Comparison of ENCODE assay signal across 13 cellular contexts in the genomic region with DNA sequence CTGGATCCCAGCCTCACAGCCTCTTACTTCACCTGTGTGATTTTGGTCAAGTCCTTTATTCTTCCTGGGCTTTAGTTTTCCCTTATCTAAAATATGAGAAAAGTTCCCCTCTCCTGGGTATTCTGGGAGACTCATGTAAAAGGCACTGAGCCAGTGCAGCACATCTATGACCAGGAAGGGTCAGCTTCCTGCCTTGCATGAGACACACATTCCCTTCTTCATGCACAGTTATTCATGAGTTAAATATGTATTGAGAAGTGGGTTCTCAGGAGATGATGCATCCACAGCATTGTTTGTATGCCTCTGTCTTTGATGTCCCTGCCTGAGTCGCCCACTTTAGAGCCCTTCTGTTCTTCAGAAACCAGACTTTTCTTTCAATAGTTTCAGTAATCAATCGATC. TPM values are rescaled to one million over a fixed set of nuclear protein-coding genes. Genes with fewer than 3 reads are reported as not detected.
A peak's percentile ranks its signal among the peaks of the same experiment; 100 is the strongest.
DNase-seq lines count a peak whose midpoint lies in the region; ATAC-seq, FAIRE-seq and TF ChIP-seq lines count a peak whose summit lies in the region.
"Had no signal": no experiment of that assay in that cellular context is flagged by ENCODE, and none has a peak within 500 bp of the region (broad histone marks: within the 10 kb centered on the region; RNA-seq: fewer than 3 reads in every experiment).

No MANE protein-coding gene starts in this region.

- H3K9ac ChIP-seq in KMS-11, result no peak overlapping the region
- H3K9ac ChIP-seq in adipocyte (ENCODE audit: low read length), result no peak overlapping the region

- H2AFZ ChIP-seq in KMS-11 (ENCODE audit: low read depth), result 0 out of 2 replicates have a peak overlapping the region, but pooled peaks have one; percentile 12

- no peaks in the 10 kb centered on the region for H3K79me2 ChIP-seq in KMS-11 (ENCODE audit: insufficient read depth, low read depth)

- H3K4me1 ChIP-seq in KMS-11 (ENCODE audit: low read depth, poor library complexity, severe bottlenecking), result peaks cover 36% of the 10 kb centered on the region
- peaks cover 46% of the 10 kb centered on the region for H3K4me1 ChIP-seq in adipocyte (ENCODE audit: control insufficient read depth, insufficient read depth, low read length)
- peaks cover 72% of the 10 kb centered on the region for H3K4me1 ChIP-seq in foreskin keratinocyte

- H4K20me1 ChIP-seq in KMS-11 (ENCODE audit: insufficient read depth), result no peaks in the 10 kb centered on the region

- TF ChIP-seq CTCF in KMS-11 (conservative IDR thresholded peaks at IDR 0.05; ENCODE audit: low read depth, low read length) (no peak), foreskin keratinocyte (conservative IDR thresholded peaks at IDR 0.05) (no peak), D721Med (IDR thresholded peaks at IDR 0.05; ENCODE audit: insufficient read depth, missing control alignments) (no peak)

- DNase-seq in A172 (ENCODE audit: low spot score) (peak; percentile 61), adipocyte (ENCODE audit: low read depth) (peak; percentile 32), foreskin keratinocyte (peak; percentile 60 to 85), posterior cingulate gyrus (no peak), D721Med (ENCODE audit: insufficient read length, low spot score) (no peak), GOT3 (lab: John Stamatoyannopoulos, UW) (no peak)
- DNase-seq: activated CD4-positive, alpha-beta T cell treated with anti-CD3 and anti-CD28 coated beads for 1 hour; MV-4-11; stomach; T-cell had no signal

- intact Hi-C loops in posterior cingulate gyrus (cut with DNase I), result no loop called here

- no peaks in the 10 kb centered on the region for H3K36me3 ChIP-seq in KMS-11 (ENCODE audit: insufficient read depth)
- no peaks in the 10 kb centered on the region for H3K36me3 ChIP-seq in adipocyte (ENCODE audit: control insufficient read depth, insufficient read depth, low read length, severe bottlenecking)
- H3K36me3 ChIP-seq: stomach had no signal

- no peaks in the 10 kb centered on the region for H3K9me3 ChIP-seq in adipocyte (ENCODE audit: control insufficient read depth, low read length)
- H3K9me3 ChIP-seq: stomach had no signal

- no peak overlapping the region for H3K4me3 ChIP-seq in KMS-11 (IDR thresholded peaks at IDR 0.05; ENCODE audit: insufficient read depth, low read depth, low read length)
- H3K4me3 ChIP-seq in adipocyte (ENCODE audit: low read length), result no peak overlapping the region
- H3K4me3 ChIP-seq: coronary artery, stomach had no signal

- no peaks in the 10 kb centered on the region for H3K27me3 ChIP-seq in KMS-11 (ENCODE audit: insufficient read depth, low read depth)
- no peaks in the 10 kb centered on the region for H3K27me3 ChIP-seq in adipocyte (replicated peaks; ENCODE audit: control insufficient read depth, insufficient read depth, low read length)
- H3K27me3 ChIP-seq in foreskin keratinocyte, result no peaks in the 10 kb centered on the region
- H3K27me3 ChIP-seq: stomach had no signal

- peak; percentile 64 for ATAC-seq in foreskin keratinocyte
- no peak for ATAC-seq in GM19324 (IDR thresholded peaks at IDR 0.05; ENCODE audit: low FRiP score, unreplicated experiment)
- ATAC-seq: T-cell had no signal

- H3K27ac ChIP-seq in KMS-11 (peak overlapping the region; percentile 8), foreskin keratinocyte (peak overlapping the region; percentile 94)
- H3K27ac ChIP-seq: coronary artery had no signal

- peak overlapping the region; percentile 26; the same call in 1 of the 2 replicates for H3K4me2 ChIP-seq in KMS-11

- FAIRE-seq in D721Med (lab: Jason Lieb, UNC), result no peak

RNA-seq across cellular contexts. Expression of a gene that starts 33.3 kb away (rescaled TPM):
- 75.4 and 79.3 TPM in 2 replicates for total RNA-seq in A172 (2014; rRNA removed; shearing (Covaris generic))
- total RNA-seq in foreskin keratinocyte, result 156 and 161 TPM in 2 replicates
- polyA plus RNA-seq in foreskin keratinocyte, result 22.4 and 28.7 TPM in 2 replicates

Comparison
In these comparisons a context has a peak if more than half of its experiments do, and no peak if none do; other contexts are left out.
1. DNase-seq: peak in A172 (single experiment), adipocyte (single experiment) and foreskin keratinocyte (2 of 2); none in posterior cingulate gyrus (0 of 10), D721Med (single experiment) and GOT3 (single experiment).